In genomic region chr7:115007751-115008150, GRCh38 we compare ENCODE assay signal across 16 cellular contexts.
DNase-seq lines count a peak whose midpoint lies in the region; ATAC-seq and TF ChIP-seq lines count a peak whose summit lies in the region.
"Had no signal": no experiment of that assay in that cellular context is flagged by ENCODE, and none has a peak within 500 bp of the region (broad histone marks: within the 10 kb centered on the region; RNA-seq: fewer than 3 reads in every experiment).

No MANE protein-coding gene starts in this region.

- H3K27ac Mint-ChIP-seq in activated naive CD4-positive, alpha-beta T cell treated with anti-CD3 and anti-CD28 coated beads, Interleukin-2, amount 50 U/mL, for 72 hours = peak overlapping the region; percentile 70 to 85
- no peak overlapping the region for H3K27ac Mint-ChIP-seq in MCF 10A (ENCODE audit: low read depth, unreplicated experiment)
- H3K27ac Mint-ChIP-seq: type B pancreatic cell had no signal

- H3K9me3 ChIP-seq in left lung (no peaks in the 10 kb centered on the region), transverse colon (no peaks in the 10 kb centered on the region)
- H3K9me3 ChIP-seq: SJSA1 had no signal

- CTCF ChIA-PET in MCF 10A (lab: Yijun Ruan, JAX) = no interaction called here

- H3K4me1 ChIP-seq in left lung (peaks cover 13 to 30% of the 10 kb centered on the region in 2 donors), transverse colon (peaks cover 15 to 34% (median 24%) of the 10 kb centered on the region in 4 donors)

- TF ChIP-seq CTCF in left lung (IDR thresholded peaks at IDR 0.05) (no peak), transverse colon (IDR thresholded peaks at IDR 0.05) (no peak), MCF 10A (IDR thresholded peaks at IDR 0.05; ENCODE audit: unreplicated experiment) (no peak)

- H3K27me3 ChIP-seq in left lung = no peaks in the 10 kb centered on the region
- no peaks in the 10 kb centered on the region for H3K27me3 ChIP-seq in transverse colon
- H3K27me3 ChIP-seq: SJSA1 had no signal

- H3K4me3 ChIP-seq in left lung (no peak overlapping the region), transverse colon (no peak overlapping the region)
- H3K4me3 ChIP-seq: SJSA1 had no signal

- H3K27ac ChIP-seq in left lung = peak overlapping the region; percentile 39 to 69
- peak overlapping the region in 3 of 4 donors; percentile 66 to 74 (median 67) for H3K27ac ChIP-seq in transverse colon
- H3K27ac ChIP-seq: epithelial cell of prostate, SJSA1 had no signal

- POLR2A ChIA-PET in MCF 10A (lab: Yijun Ruan, JAX) = interaction anchor here (0.6 to 0.7 kb wide), 2 partner anchors 46 to 285 kb away, joined by 3 to 5 read pairs; no protein-coding TSS in a partner anchor

- no peaks in the 10 kb centered on the region for H3K27me3 Mint-ChIP-seq in MCF 10A (ENCODE audit: insufficient read depth, unreplicated experiment)
- H3K27me3 Mint-ChIP-seq: progenitor cell of endocrine pancreas, type B pancreatic cell had no signal

- intact Hi-C loops in Right ventricle myocardium superior (cut with DNase I) = no loop called here
- intact Hi-C loops in cardiac septum (cut with DNase I) = no loop called here
- intact Hi-C loops in left lung (cut with DNase I) = loop anchor here in 1 of 2 donors (10.0 kb wide), 1 partner anchor 73 kb away; no protein-coding TSS in a partner anchor
- intact Hi-C loops in transverse colon (cut with DNase I; ENCODE audit: low total_unique reads) = no loop called here
- intact Hi-C loops in MCF 10A (cut with micrococcal nuclease) = no loop called here

- no peak for TF ChIP-seq EP300 in transverse colon (IDR thresholded peaks at IDR 0.05; ENCODE audit: low read depth)

- WGBS in transverse colon (ENCODE audit: low coverage in 1 of 2), 2 donors = 78 to 85% methylated on average over 4 to 7 of the region's 7 CpGs

- in situ Hi-C loops in transverse colon (cut with MboI; ENCODE audit: low pct_ligation_motif_present in 1 of 4, low pct_unique_long_range_greater_than_20kb in 1 of 4, low sequenced_read_pairs in 3 of 4) (no loop called here), KBM-7 (cut with MboI; ENCODE audit: low pct_unique_long_range_greater_than_20kb, low sequenced_read_pairs) (no loop called here)

- peaks cover 17 to 36% of the 10 kb centered on the region in 2 donors for H3K36me3 Mint-ChIP-seq in activated naive CD4-positive, alpha-beta T cell treated with anti-CD3 and anti-CD28 coated beads, Interleukin-2, amount 50 U/mL, for 72 hours
- no peaks in the 10 kb centered on the region for H3K36me3 Mint-ChIP-seq in MCF 10A (ENCODE audit: insufficient read depth, unreplicated experiment)

- peaks cover 0 to 5% of the 10 kb centered on the region in 2 donors for H3K9me3 Mint-ChIP-seq in activated naive CD4-positive, alpha-beta T cell treated with anti-CD3 and anti-CD28 coated beads, Interleukin-2, amount 50 U/mL, for 72 hours
- H3K9me3 Mint-ChIP-seq in MCF 10A (ENCODE audit: unreplicated experiment) = no peaks in the 10 kb centered on the region

- no peak overlapping the region for H3K4me3 Mint-ChIP-seq in MCF 10A (ENCODE audit: unreplicated experiment)
- H3K4me3 Mint-ChIP-seq: type B pancreatic cell had no signal

- TF ChIP-seq POLR2A in transverse colon (IDR thresholded peaks at IDR 0.05) = no peak

- no TSS peak for BruUV-seq in MCF 10A (replicated peaks; lab: Mats Ljungman, UMichigan)

- H3K4me1 Mint-ChIP-seq in MCF 10A (ENCODE audit: insufficient read depth, unreplicated experiment) = peaks cover 10% of the 10 kb centered on the region

- ATAC-seq in Right ventricle myocardium superior (ENCODE audit: poor library complexity) (peak; percentile 32), left lung (no peak)
- no peak for ATAC-seq in activated naive CD4-positive, alpha-beta T cell treated with anti-CD3 and anti-CD28 coated beads, Interleukin-2, amount 50 U/mL, for 72 hours

- H3K36me3 ChIP-seq in left lung (no peaks in the 10 kb centered on the region), transverse colon (no peaks in the 10 kb centered on the region)

- no peak for DNase-seq in Right ventricle myocardium superior
- no peak for DNase-seq in cardiac septum (ENCODE audit: low spot score)
- no peak for DNase-seq in activated naive CD4-positive, alpha-beta T cell treated with anti-CD3 and anti-CD28 coated beads, Interleukin-2, amount 50 U/mL, for 72 hours (ENCODE audit: low spot score in 2 of 2)
- no peak for DNase-seq in left lung
- no peak for DNase-seq in transverse colon
- DNase-seq in NCI-H446 (lab: John Stamatoyannopoulos, UW) = no peak
- no peak for DNase-seq in KBM-7
- DNase-seq in MCF 10A (ENCODE audit: unreplicated experiment) = no peak
- DNase-seq: activated CD8-positive, alpha-beta memory T cell treated with anti-CD3 and anti-CD28 coated beads, Interleukin-2, amount 50 U/mL, for 4 hours; KG1; NCI-H1436; NCI-H345 had no signal
